In the genomic region with DNA sequence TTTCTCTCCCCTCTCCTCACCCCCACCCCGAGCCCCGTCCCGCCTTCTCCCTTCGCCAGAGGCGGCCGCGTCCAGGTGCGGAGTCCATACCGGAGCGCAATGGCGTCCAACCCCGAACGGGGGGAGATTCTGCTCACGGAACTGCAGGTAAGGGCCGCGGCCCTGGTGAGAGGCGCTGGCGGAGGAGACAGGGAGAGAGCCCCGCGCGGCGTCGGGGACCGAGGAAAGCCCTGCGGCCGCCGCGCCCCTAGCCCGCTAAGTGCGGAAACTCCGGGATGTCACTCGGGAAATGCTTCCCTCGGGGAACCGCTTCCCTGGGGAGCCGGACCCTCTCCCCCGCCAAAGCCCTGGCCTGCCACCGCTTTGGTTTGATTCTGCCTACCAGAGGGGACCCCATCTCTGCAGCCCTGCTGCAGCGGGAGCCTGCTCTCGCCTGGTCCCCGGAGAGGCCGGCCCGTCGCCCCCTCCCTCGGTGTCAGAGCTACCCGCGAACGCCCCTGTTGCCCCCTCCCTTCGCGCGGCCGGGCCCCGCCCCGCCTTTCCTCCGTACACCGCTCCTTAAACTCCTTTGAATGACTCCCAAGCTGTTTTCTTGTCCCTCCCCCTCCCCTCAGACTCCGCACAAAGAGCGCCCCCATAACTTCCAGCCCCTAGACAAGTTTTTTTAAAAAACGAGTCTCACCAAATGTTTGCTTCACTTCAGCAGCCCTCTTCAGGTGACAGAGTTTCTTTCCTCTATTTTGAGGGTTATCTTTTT, we compare ENCODE assay signal across 8 cellular contexts. TPM values are rescaled to one million over a fixed set of nuclear protein-coding genes. Genes with fewer than 3 reads are reported as not detected.
A peak's percentile ranks its signal among the peaks of the same experiment; 100 is the strongest.
DNase-seq lines count a peak whose midpoint lies in the region; ATAC-seq, FAIRE-seq and TF ChIP-seq lines count a peak whose summit lies in the region.

No MANE protein-coding gene starts in this region.

- DNase-seq in GM12892 (ENCODE audit: insufficient read length), result peak; percentile 38
- peak; percentile 57 for DNase-seq in NCI-H1105 (lab: John Stamatoyannopoulos, UW)
- DNase-seq in T-helper 17 cell, result peak; percentile 36 to 56 (median 53)
- DNase-seq in astrocyte (ENCODE audit: low read depth), result peak; percentile 53
- DNase-seq in iPS DF 19.7 (ENCODE audit: low read depth, low spot score), result peak; percentile 52
- DNase-seq in gastrocnemius medialis, result peak; percentile 20 to 33
- DNase-seq in cerebellar nuclear complex (lab: John Stamatoyannopoulos, UW), result no peak

- H2AFZ ChIP-seq in astrocyte (ENCODE audit: low read depth, low read length), result peak overlapping the region; percentile 66

- H3K4me3 ChIP-seq in astrocyte (ENCODE audit: insufficient read depth, low read depth, low read length), result peak overlapping the region; percentile 82
- peak overlapping the region; percentile 82 to 98 (median 92) for H3K4me3 ChIP-seq in gastrocnemius medialis

- H3K27me3 Mint-ChIP-seq in T-helper 17 cell, result no peaks in the 10 kb centered on the region
- no peaks in the 10 kb centered on the region for H3K27me3 Mint-ChIP-seq in astrocyte (ENCODE audit: low read depth, unreplicated experiment)

- H3K79me2 ChIP-seq in astrocyte (ENCODE audit: insufficient read depth, low read length), result peaks cover 54% of the 10 kb centered on the region

- H3K27ac ChIP-seq in astrocyte (ENCODE audit: low read depth, low read length) (peak overlapping the region; percentile 81), gastrocnemius medialis (peak overlapping the region; percentile 91 to 97 (median 92))

- no peaks in the 10 kb centered on the region for H3K27me3 ChIP-seq in astrocyte (ENCODE audit: insufficient read depth, low read length)
- no peaks in the 10 kb centered on the region for H3K27me3 ChIP-seq in gastrocnemius medialis

- H3K36me3 ChIP-seq in astrocyte (ENCODE audit: insufficient read depth, low read length) (no peaks in the 10 kb centered on the region), gastrocnemius medialis (no peaks in the 10 kb centered on the region)

- H3K36me3 Mint-ChIP-seq in T-helper 17 cell (ENCODE audit: low read depth) (peaks cover 3% of the 10 kb centered on the region), astrocyte (ENCODE audit: low read depth, unreplicated experiment) (no peaks in the 10 kb centered on the region)

- H3K4me2 ChIP-seq in astrocyte (ENCODE audit: low read length), result peak overlapping the region; percentile 95

- peak overlapping the region; percentile 92 for H3K9ac ChIP-seq in astrocyte (ENCODE audit: low read length)

- H3K4me1 ChIP-seq in astrocyte (ENCODE audit: insufficient read depth, low read length) (peaks cover 11% of the 10 kb centered on the region), gastrocnemius medialis (peaks cover 30 to 32% of the 10 kb centered on the region in 2 donors)

- intact Hi-C loops in gastrocnemius medialis (cut with DNase I; ENCODE audit: low total_unique reads), result loop anchor here (1.0 to 5.0 kb wide), 4 partner anchors 28 to 1356 kb away; a partner anchor contains a TSS

- ATAC-seq in HG02678 (IDR thresholded peaks at IDR 0.05; ENCODE audit: unreplicated experiment) (peak; percentile 38), T-helper 17 cell (peak; percentile 43), gastrocnemius medialis (peak; percentile 42 to 56)

- H3K9me3 ChIP-seq in T-helper 17 cell (ENCODE audit: control insufficient read depth, low read length, poor library complexity, severe bottlenecking) (no peaks in the 10 kb centered on the region), astrocyte (ENCODE audit: insufficient read depth, low read depth, low read length) (no peaks in the 10 kb centered on the region), gastrocnemius medialis (no peaks in the 10 kb centered on the region)

- peak overlapping the region; percentile 98 for H3K4me3 Mint-ChIP-seq in T-helper 17 cell
- H3K4me3 Mint-ChIP-seq in astrocyte (ENCODE audit: unreplicated experiment), result peak overlapping the region; percentile 99

- in situ Hi-C loops in gastrocnemius medialis (cut with MboI; ENCODE audit: low sequenced_read_pairs in 4 of 4), result loop anchor here in 2 of 4 donors (10.0 to 25.0 kb wide), 3 partner anchors 210 to 1772 kb away; a partner anchor contains a TSS

- TF ChIP-seq POLR2A in GM12892 (IDR thresholded peaks at IDR 0.05; ENCODE audit: low read depth, low read length), result no peak
- TF ChIP-seq POLR2A in gastrocnemius medialis (IDR thresholded peaks at IDR 0.05), result no peak

- H3K4me1 Mint-ChIP-seq in T-helper 17 cell (peaks cover 15% of the 10 kb centered on the region), astrocyte (ENCODE audit: low read depth, unreplicated experiment) (peaks cover 9% of the 10 kb centered on the region)

- TF ChIP-seq CTCF in astrocyte (IDR thresholded peaks at IDR 0.05; ENCODE audit: insufficient read depth, low read depth, low read length), result peak; percentile 13
- TF ChIP-seq CTCF in gastrocnemius medialis (IDR thresholded peaks at IDR 0.05 in 4 of 5, conservative IDR thresholded peaks at IDR 0.05 in 1 of 5), result peak in 1 of 5 experiments; percentile 9

- H3K27ac Mint-ChIP-seq in T-helper 17 cell (peak overlapping the region; percentile 98), astrocyte (ENCODE audit: unreplicated experiment) (peak overlapping the region; percentile 93)

- peaks cover 5% of the 10 kb centered on the region for H4K20me1 ChIP-seq in astrocyte (ENCODE audit: insufficient read depth, low read length)

- H3K9me3 Mint-ChIP-seq in astrocyte (ENCODE audit: unreplicated experiment), result no peaks in the 10 kb centered on the region

- FAIRE-seq in GM12892 (lab: Jason Lieb, UNC) (peak; percentile 91), astrocyte (lab: Jason Lieb, UNC) (no peak)

RNA-seq across cellular contexts. Expression of a gene that starts 0.6 kb away (rescaled TPM):
- 10.1 TPM for polyA plus RNA-seq in GM12892 (2012; ENCODE audit: missing spikeins)
- total RNA-seq in T-helper 17 cell (10 to 100 TPM; 35.0 to 42.6 TPM), astrocyte (32.7 and 37.5 TPM in 2 replicates), gastrocnemius medialis (10 to 100 TPM; 14.9 to 18.6 (median 17.0) TPM)

Comparison
In these comparisons a context has a peak if more than half of its experiments do, and no peak if none do; other contexts are left out.
1. DNase-seq: peak in GM12892 (single experiment), NCI-H1105 (single experiment), T-helper 17 cell (3 of 3), astrocyte (single experiment), iPS DF 19.7 (single experiment) and gastrocnemius medialis (2 of 2); none in cerebellar nuclear complex (0 of 2).
2. Peak in every context shown above with its lines, with median percentiles within 50 percentile points of each other: ATAC-seq.